1 cellular context compared by ENCODE assay signal in genomic region chr18:62438876-62439275, GRCh38.
TF ChIP-seq lines count a peak whose summit lies in the region.

No MANE protein-coding gene starts in this region.

TF ChIP-seq in IMR-90, 13 proteins besides CTCF, POLR2A, EP300 and RAD21 (continued from another document):
- TF ChIP-seq, protein P1, sequence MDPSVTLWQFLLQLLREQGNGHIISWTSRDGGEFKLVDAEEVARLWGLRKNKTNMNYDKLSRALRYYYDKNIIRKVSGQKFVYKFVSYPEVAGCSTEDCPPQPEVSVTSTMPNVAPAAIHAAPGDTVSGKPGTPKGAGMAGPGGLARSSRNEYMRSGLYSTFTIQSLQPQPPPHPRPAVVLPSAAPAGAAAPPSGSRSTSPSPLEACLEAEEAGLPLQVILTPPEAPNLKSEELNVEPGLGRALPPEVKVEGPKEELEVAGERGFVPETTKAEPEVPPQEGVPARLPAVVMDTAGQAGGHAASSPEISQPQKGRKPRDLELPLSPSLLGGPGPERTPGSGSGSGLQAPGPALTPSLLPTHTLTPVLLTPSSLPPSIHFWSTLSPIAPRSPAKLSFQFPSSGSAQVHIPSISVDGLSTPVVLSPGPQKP (IDR thresholded peaks at IDR 0.05; ENCODE audit: borderline replicate concordance, low read depth, low read length) = no peak
- TF ChIP-seq CEBPB (IDR thresholded peaks at IDR 0.05; ENCODE audit: low read depth, low read length) (no peak), RCOR1 (IDR thresholded peaks at IDR 0.05; ENCODE audit: insufficient replicate concordance, low read length) (no peak), FOS (IDR thresholded peaks at IDR 0.05; ENCODE audit: low read depth, low read length) (no peak), MAFK (IDR thresholded peaks at IDR 0.05; ENCODE audit: low read depth, low read length) (no peak), BHLHE40 (IDR thresholded peaks at IDR 0.05; ENCODE audit: low read depth, low read length) (no peak), USF2 (IDR thresholded peaks at IDR 0.05; ENCODE audit: low read depth, low read length) (no peak)
